ENCODE assay signal across 19 cellular contexts in genomic region chr13:44795176-44795575, GRCh38.
DNase-seq lines count a peak whose midpoint lies in the region; ATAC-seq and TF ChIP-seq lines count a peak whose summit lies in the region.
"Had no signal": no experiment of that assay in that cellular context is flagged by ENCODE, and none has a peak within 500 bp of the region (broad histone marks: within the 10 kb centered on the region; RNA-seq: fewer than 3 reads in every experiment).

No MANE protein-coding gene starts in this region.

- H3K27me3 ChIP-seq in IMR-90 (ENCODE audit: control insufficient read depth, insufficient read depth, low read length) (no peaks in the 10 kb centered on the region), mesendoderm (ENCODE audit: insufficient read depth, low read length, poor library complexity) (no peaks in the 10 kb centered on the region)
- H3K27me3 ChIP-seq: SJCRH30 had no signal

- no peak overlapping the region for H3K4me2 ChIP-seq in IMR-90 (ENCODE audit: low read depth, low read length)
- no peak overlapping the region for H3K4me2 ChIP-seq in mesendoderm (ENCODE audit: low read length)

- DNase-seq in IMR-90 (peak; percentile 44), amniotic epithelial cell (ENCODE audit: low read depth) (peak; percentile 37), fibroblast of mammary gland (ENCODE audit: low read depth) (peak; percentile 72), mesendoderm (no peak), 8988T (no peak), midbrain (lab: John Stamatoyannopoulos, UW) (no peak)
- DNase-seq: C1 segment of cervical spinal cord; Caco-2; CD8-positive, alpha-beta T cell; NCI-H1092 treated with DMSO at 0.1 percent for 48 hours; NCI-H1436 treated with DMSO at 0.1 percent for 48 hours; NCI-H1930; NCI-H2107; NCI-H524; NCI-H774; SJCRH30 had no signal

- H2BK120ac ChIP-seq in IMR-90 (ENCODE audit: low read depth, low read length) (no peak overlapping the region), mesendoderm (ENCODE audit: low read depth, low read length) (no peak overlapping the region)

- H4K8ac ChIP-seq in IMR-90 (ENCODE audit: low read depth in 2 of 2, low read length in 2 of 2), result 0 out of 4 replicates have a peak overlapping the region, but pooled peaks of 1 of the 2 experiments have one; percentile 5
- no peak overlapping the region for H4K8ac ChIP-seq in mesendoderm (ENCODE audit: low read depth, low read length)

- H4K20me1 ChIP-seq in IMR-90 (ENCODE audit: insufficient read depth, low read length), result no peaks in the 10 kb centered on the region

- H2AK5ac ChIP-seq in IMR-90 (ENCODE audit: low read depth, low read length), result no peak overlapping the region
- no peak overlapping the region for H2AK5ac ChIP-seq in mesendoderm (ENCODE audit: low read length)

- H3K4me1 ChIP-seq in IMR-90 (ENCODE audit: control insufficient read depth, insufficient read depth, low read length) (peaks cover 3% of the 10 kb centered on the region; the same call in 1 of the 2 replicates), mesendoderm (ENCODE audit: control insufficient read depth, low read depth, low read length) (no peaks in the 10 kb centered on the region)
- H3K4me1 ChIP-seq: SJCRH30 had no signal

- H3K36me3 ChIP-seq in IMR-90 (ENCODE audit: control insufficient read depth, insufficient read depth, low read length) (no peaks in the 10 kb centered on the region), mesendoderm (ENCODE audit: control insufficient read depth, insufficient read depth, low read length) (no peaks in the 10 kb centered on the region)
- H3K36me3 ChIP-seq: SJCRH30 had no signal

- H3K4ac ChIP-seq in IMR-90 (ENCODE audit: low read depth, low read length), result no peak overlapping the region
- no peak overlapping the region for H3K4ac ChIP-seq in mesendoderm (ENCODE audit: low read depth, low read length)

- H3K9ac ChIP-seq in IMR-90 (ENCODE audit: low read depth, low read length), result no peak overlapping the region
- H3K9ac ChIP-seq in mesendoderm (ENCODE audit: low read length), result no peak overlapping the region

- no peak overlapping the region for H3K4me3 ChIP-seq in IMR-90 (ENCODE audit: insufficient read depth, low read depth, low read length)
- H3K4me3 ChIP-seq in fibroblast of mammary gland (ENCODE audit: control insufficient read depth, low read depth, low read length), result no peak overlapping the region
- H3K4me3 ChIP-seq in mesendoderm (ENCODE audit: low read length), result no peak overlapping the region
- H3K4me3 ChIP-seq: SJCRH30 had no signal

- in situ Hi-C loops in IMR-90 (cut with MboI; ENCODE audit: low sequenced_read_pairs), result no loop called here

- H4K5ac ChIP-seq in IMR-90 (ENCODE audit: low read depth, low read length) (no peak overlapping the region), mesendoderm (ENCODE audit: low read length) (no peak overlapping the region)

- H2BK5ac ChIP-seq in IMR-90 (ENCODE audit: low read depth, low read length, poor library complexity, severe bottlenecking) (no peak overlapping the region), mesendoderm (ENCODE audit: low read length) (no peak overlapping the region)

- H2AFZ ChIP-seq in IMR-90 (replicated peaks; ENCODE audit: low read length, poor library complexity), result no peak overlapping the region

- no peaks in the 10 kb centered on the region for H3K9me1 ChIP-seq in IMR-90 (ENCODE audit: insufficient read depth, low read length)

- BruUV-seq in IMR-90 (replicated peaks; lab: Mats Ljungman, UMichigan), result no TSS peak

- no peak overlapping the region for H2BK20ac ChIP-seq in IMR-90 (ENCODE audit: low read depth, low read length)

- TF ChIP-seq POLR2A in IMR-90 (IDR thresholded peaks at IDR 0.05; ENCODE audit: low read depth, low read length), result no peak

- H3K23ac ChIP-seq in IMR-90 (ENCODE audit: low read depth, low read length) (no peak overlapping the region), mesendoderm (ENCODE audit: low read length) (no peak overlapping the region)

- H3K14ac ChIP-seq in IMR-90 (replicated peaks; ENCODE audit: low read depth, low read length), result no peak overlapping the region

- H2AK9ac ChIP-seq in IMR-90 (replicated peaks; ENCODE audit: low read depth, low read length, poor library complexity), result no peak overlapping the region

- no peak overlapping the region for H2BK15ac ChIP-seq in IMR-90 (ENCODE audit: low read depth, low read length)
- no peak overlapping the region for H2BK15ac ChIP-seq in mesendoderm (replicated peaks; ENCODE audit: low read depth)

- TF ChIP-seq CTCF in IMR-90 (conservative IDR thresholded peaks at IDR 0.05; ENCODE audit: low read depth, low read length) (no peak), fibroblast of mammary gland (conservative IDR thresholded peaks at IDR 0.05; ENCODE audit: control insufficient read depth, insufficient read depth, low read depth, low read length) (no peak)

- H3K56ac ChIP-seq in IMR-90 (ENCODE audit: extremely low read depth, insufficient read depth, low read length), result no peak overlapping the region
- H3K56ac ChIP-seq in mesendoderm (ENCODE audit: low read length), result no peak overlapping the region

- CTCF ChIA-PET in IMR-90 (lab: Yijun Ruan, JAX), result no interaction called here

- ATAC-seq in IMR-90 (ENCODE audit: low read depth) (no peak), GM18909 (IDR thresholded peaks at IDR 0.05; ENCODE audit: poor library complexity, unreplicated experiment) (no peak)
- ATAC-seq: CD8-positive, alpha-beta T cell; HCT116; Right ventricle myocardium inferior had no signal

- no peak for TF ChIP-seq RAD21 in IMR-90 (IDR thresholded peaks at IDR 0.05; ENCODE audit: low read length)

- no peak overlapping the region for H3K27ac ChIP-seq in IMR-90 (ENCODE audit: insufficient read depth, low read length)
- H3K27ac ChIP-seq in mesendoderm (ENCODE audit: low read depth, low read length), result no peak overlapping the region
- H3K27ac ChIP-seq: SJCRH30 had no signal

- H3K18ac ChIP-seq in IMR-90 (ENCODE audit: low read depth, low read length) (peak overlapping the region; percentile 59), mesendoderm (ENCODE audit: low read length) (no peak overlapping the region)

- H3K79me1 ChIP-seq in IMR-90 (ENCODE audit: low read depth in 1 of 2, low read length in 2 of 2) (no peaks in the 10 kb centered on the region), mesendoderm (ENCODE audit: low read length) (no peaks in the 10 kb centered on the region)

- dilution Hi-C loops in IMR-90 (cut with HindIII; ENCODE audit: low sequenced_read_pairs, unreplicated experiment), result no loop called here

- no peaks in the 10 kb centered on the region for H3K9me3 ChIP-seq in IMR-90 (ENCODE audit: control insufficient read depth, insufficient read depth, low read length)
- H3K9me3 ChIP-seq: Caco-2, SJCRH30 had no signal

- H4K91ac ChIP-seq in IMR-90 (ENCODE audit: insufficient read depth, low read depth, low read length), result no peak overlapping the region

- intact Hi-C loops in IMR-90 (cut with micrococcal nuclease), result no loop called here

- POLR2A ChIA-PET in IMR-90 (lab: Charles Lee; ENCODE audit: unreplicated experiment), result no interaction called here

- no peaks in the 10 kb centered on the region for H3K79me2 ChIP-seq in mesendoderm (ENCODE audit: control insufficient read depth, insufficient read depth, low read length)

- no CpG with 5 or more reads among the region's 2 CpGs for WGBS in IMR-90 (ENCODE audit: extremely low coverage in 2 of 2, insufficient read length in 1 of 2), 2 experiments
- WGBS in mesendoderm (ENCODE audit: extremely low coverage, insufficient coverage, low lambda C conversion rate), result 100% methylated on average over 1 of the region's 2 CpGs

TF ChIP-seq in IMR-90, 13 proteins besides CTCF, POLR2A, EP300 and RAD21:
- TF ChIP-seq NFE2L2 (IDR thresholded peaks at IDR 0.05; ENCODE audit: low read depth, low read length), result 0 out of 2 replicates have a peak, but pooled peaks have one; percentile 26
- TF ChIP-seq MAZ (IDR thresholded peaks at IDR 0.05; ENCODE audit: borderline replicate concordance, low read depth, low read length), result no peak

Comparison
In these comparisons a context has a peak if more than half of its experiments do, and no peak if none do; other contexts are left out.
1. DNase-seq: peak in IMR-90 (single experiment), amniotic epithelial cell (single experiment) and fibroblast of mammary gland (single experiment); none in mesendoderm (single experiment), 8988T (single experiment) and midbrain (single experiment).